In the genomic region with DNA sequence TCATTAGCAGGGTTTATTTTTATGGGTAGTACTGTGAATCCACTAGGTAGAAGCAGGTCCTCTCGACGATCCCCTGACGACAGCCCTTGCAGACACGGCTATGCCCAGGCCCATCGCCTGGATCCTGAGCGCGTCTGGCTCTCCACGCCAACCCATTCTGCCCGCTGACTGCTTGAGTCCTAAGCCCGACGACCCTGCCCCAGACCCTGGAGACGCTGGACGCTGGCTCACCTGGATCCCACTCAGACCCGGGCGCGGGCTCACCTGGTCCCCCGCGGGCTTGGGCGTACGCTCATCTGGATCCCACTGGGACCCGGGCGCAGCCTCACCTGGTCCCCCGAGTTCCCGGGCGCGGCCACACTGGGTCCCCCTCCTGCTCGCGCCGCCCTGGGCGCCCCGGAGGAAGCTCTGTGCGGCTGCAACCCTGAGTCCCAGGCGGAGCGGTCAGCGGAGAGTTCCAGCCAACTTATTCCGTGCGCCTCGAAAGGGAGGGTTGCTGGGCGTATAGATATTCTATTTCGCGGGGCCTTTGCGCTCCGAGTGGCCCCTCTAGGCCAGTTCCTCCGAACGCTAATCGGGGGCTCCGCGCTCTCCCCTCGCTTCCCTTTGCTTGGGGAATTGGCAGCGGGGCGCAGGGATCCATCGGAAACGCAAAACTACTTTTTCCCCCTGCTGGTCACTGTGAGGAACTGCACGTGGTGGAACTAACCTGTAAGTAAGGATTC, we compare ENCODE assay signal across 8 cellular contexts.
DNase-seq lines count a peak whose midpoint lies in the region; ATAC-seq and TF ChIP-seq lines count a peak whose summit lies in the region.

No MANE protein-coding gene starts in this region.

- peak overlapping the region; percentile 86 for H3K4me3 Mint-ChIP-seq in activated CD4-positive, alpha-beta T cell treated with anti-CD3 and anti-CD28 coated beads, Interleukin-2, amount 10 ng/mL, durations not matched to agents 24 days and 14 days

- H3K36me3 Mint-ChIP-seq in activated CD4-positive, alpha-beta T cell treated with anti-CD3 and anti-CD28 coated beads, Interleukin-2, amount 10 ng/mL, durations not matched to agents 24 days and 14 days (ENCODE audit: low read depth), result no peaks in the 10 kb centered on the region

- no peaks in the 10 kb centered on the region for H3K9me3 ChIP-seq in right lobe of liver

- peaks cover 4% of the 10 kb centered on the region for H3K4me1 Mint-ChIP-seq in activated CD4-positive, alpha-beta T cell treated with anti-CD3 and anti-CD28 coated beads, Interleukin-2, amount 10 ng/mL, durations not matched to agents 24 days and 14 days

- H3K27me3 ChIP-seq in dorsolateral prefrontal cortex, result peaks cover 0 to 5% (median 0%) of the 10 kb centered on the region in 45 donors
- no peaks in the 10 kb centered on the region for H3K27me3 ChIP-seq in right lobe of liver

- H3K4me1 ChIP-seq in right lobe of liver, result peaks cover 0 to 6% (median 3%) of the 10 kb centered on the region in 4 donors

- peak; percentile 64 for ATAC-seq in HG02610 (IDR thresholded peaks at IDR 0.05; ENCODE audit: unreplicated experiment)
- peak; percentile 90 to 98 (median 94) for ATAC-seq in right lobe of liver
- ATAC-seq in GM18505 (IDR thresholded peaks at IDR 0.05; ENCODE audit: unreplicated experiment), result no peak

- no peak overlapping the region for H3K27ac Mint-ChIP-seq in activated CD4-positive, alpha-beta T cell treated with anti-CD3 and anti-CD28 coated beads, Interleukin-2, amount 10 ng/mL, durations not matched to agents 24 days and 14 days

- peak; percentile 61 for DNase-seq in EH (ENCODE audit: low read depth)
- peak; percentile 74 for DNase-seq in NCI-H2227 treated with DMSO at 0.1 percent for 48 hours (lab: John Stamatoyannopoulos, UW)
- DNase-seq in activated CD4-positive, alpha-beta T cell treated with anti-CD3 and anti-CD28 coated beads, Interleukin-2, amount 10 ng/mL, durations not matched to agents 24 days and 14 days, result peak; percentile 88
- peak in 9 of 10 donors; percentile 30 to 70 (median 55) for DNase-seq in dorsolateral prefrontal cortex
- peak; percentile 45 to 65 (median 55) for DNase-seq in right lobe of liver
- peak; percentile 44 for DNase-seq in stimulated activated CD4-positive, alpha-beta T cell treated with anti-CD3 and anti-CD28 coated beads, Interleukin-4, amount 100 ng/mL, for 1 hour

- intact Hi-C loops in activated CD4-positive, alpha-beta T cell treated with anti-CD3 and anti-CD28 coated beads, Interleukin-2, amount 10 ng/mL, durations not matched to agents 24 days and 14 days (cut with micrococcal nuclease), result loop anchor here (5.0 to 10.0 kb wide), 2 partner anchors 543 to 565 kb away; no protein-coding TSS in a partner anchor
- intact Hi-C loops in dorsolateral prefrontal cortex (cut with DNase I), result loop anchor here (2.0 to 10.0 kb wide), 4 partner anchors 193 to 565 kb away; no protein-coding TSS in a partner anchor
- intact Hi-C loops in right lobe of liver (cut with DNase I), result loop anchor here in 1 of 2 donors (5.0 kb wide), 1 partner anchor 193 kb away; no protein-coding TSS in a partner anchor

- TF ChIP-seq CTCF in dorsolateral prefrontal cortex (IDR thresholded peaks at IDR 0.05 in 54 of 56, conservative IDR thresholded peaks at IDR 0.05 in 2 of 56; ENCODE audit: low read depth in 1 of 56, partially characterized antibody in 56 of 56) (peak; percentile 91 to 99 (median 96)), right lobe of liver (IDR thresholded peaks at IDR 0.05) (peak; percentile 84 to 91 (median 86))

- H3K9me3 Mint-ChIP-seq in activated CD4-positive, alpha-beta T cell treated with anti-CD3 and anti-CD28 coated beads, Interleukin-2, amount 10 ng/mL, durations not matched to agents 24 days and 14 days, result peaks cover 3% of the 10 kb centered on the region

- TF ChIP-seq POLR2A in right lobe of liver (IDR thresholded peaks at IDR 0.05), result no peak
- no peak for TF ChIP-seq POLR2A in GM18505 (IDR thresholded peaks at IDR 0.05; ENCODE audit: borderline replicate concordance, extremely low read depth, insufficient read depth, insufficient read length)

- H3K4me3 ChIP-seq in dorsolateral prefrontal cortex (peak overlapping the region; percentile 41 to 88 (median 67)), right lobe of liver (peak overlapping the region; percentile 52 to 61 (median 56))

- 3% methylated on average over 32 of the region's 54 CpGs for WGBS in right lobe of liver (ENCODE audit: insufficient coverage, low coverage, low lambda C conversion rate, missing lambda C conversion rate)

- H3K36me3 ChIP-seq in right lobe of liver, result no peaks in the 10 kb centered on the region

- peaks cover 18% of the 10 kb centered on the region for H3K27me3 Mint-ChIP-seq in activated CD4-positive, alpha-beta T cell treated with anti-CD3 and anti-CD28 coated beads, Interleukin-2, amount 10 ng/mL, durations not matched to agents 24 days and 14 days

- no peak overlapping the region for H3K27ac ChIP-seq in dorsolateral prefrontal cortex
- no peak overlapping the region for H3K27ac ChIP-seq in right lobe of liver
